In the genomic region with DNA sequence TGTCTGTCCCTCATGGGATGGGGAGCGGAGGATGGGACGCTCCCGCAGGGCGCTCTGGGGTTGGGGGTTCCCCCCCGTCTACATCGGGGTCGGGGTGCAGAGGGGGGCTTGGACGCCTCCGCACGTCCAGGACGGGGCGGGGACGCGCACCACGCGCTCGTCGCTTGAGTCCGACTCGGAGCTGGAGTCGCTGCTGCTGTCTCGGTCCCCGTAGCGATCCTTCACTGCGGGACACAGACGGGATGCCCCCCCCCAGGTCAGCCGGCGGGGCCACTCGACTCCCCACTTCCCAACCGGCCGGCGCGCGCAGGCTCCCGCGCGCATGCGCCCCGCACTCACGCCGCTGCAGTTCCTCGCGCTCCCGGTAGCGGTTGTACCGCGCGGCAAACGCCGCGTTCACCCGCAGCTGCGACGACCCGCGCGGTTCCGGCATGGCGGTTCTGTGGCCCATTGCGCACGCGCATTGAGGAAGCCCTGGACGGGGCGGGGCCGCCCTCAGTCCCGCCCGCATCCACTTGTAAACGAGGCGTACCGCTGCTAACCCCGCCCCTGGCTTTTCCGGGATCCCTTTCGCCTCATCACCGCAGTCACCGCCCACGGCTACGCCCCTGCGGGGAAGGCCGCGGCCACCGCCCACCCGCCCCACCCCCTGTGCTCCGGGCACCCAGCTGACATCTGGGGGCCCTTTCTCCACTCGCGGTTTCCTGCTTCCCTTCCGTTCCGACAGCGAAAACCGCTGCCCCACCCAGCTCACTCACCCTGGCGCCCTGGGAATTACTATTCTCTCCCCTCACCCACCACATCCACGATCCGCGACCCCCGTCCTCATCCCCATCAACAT, we compare ENCODE assay signal across 8 cellular contexts. TPM values are rescaled to one million over a fixed set of nuclear protein-coding genes. Genes with fewer than 3 reads are reported as not detected.
DNase-seq lines count a peak whose midpoint lies in the region; ATAC-seq and TF ChIP-seq lines count a peak whose summit lies in the region.

A gene (minus strand): TSS at position 444 of the 841 bp plus-strand sequence. CDS start 11 bp downstream, at position 433.

- peak within 1 kb of the TSS; percentile 85 for H3K27ac ChIP-seq in angular gyrus (ENCODE audit: low read depth, low read length)
- H3K27ac ChIP-seq in right cardiac atrium (ENCODE audit: low read length): peak within 1 kb of the TSS; percentile 72
- peak within 1 kb of the TSS; percentile 82 to 92 for H3K27ac ChIP-seq in uterus

- intact Hi-C loops in right cardiac atrium (cut with DNase I): loop anchor here in 1 of 4 donors (10.0 kb wide), 1 partner anchor 61 kb away; a partner anchor contains a TSS
- intact Hi-C loops in uterus (cut with DNase I; ENCODE audit: low total_unique reads): no loop called here

- TF ChIP-seq CTCF in uterus (IDR thresholded peaks at IDR 0.05): peak in 2 of 4 experiments; percentile 47 to 70

- H3K9me3 ChIP-seq in right cardiac atrium (ENCODE audit: control insufficient read depth, low read length) (no peaks in the 10 kb centered on the region), uterus (no peaks in the 10 kb centered on the region)

- DNase-seq in NCI-H187 treated with DMSO at 0.1 percent for 48 hours (lab: John Stamatoyannopoulos, UW) (peak; percentile 40), T-helper 2 cell (peak; percentile 93 to 99 (median 98)), right cardiac atrium (peak; percentile 99 to 100 (median 100)), putamen (ENCODE audit: low spot score) (peak; percentile 97), uterus (peak; percentile 99)

- peak; percentile 38 for ATAC-seq in HG02938 (IDR thresholded peaks at IDR 0.05; ENCODE audit: unreplicated experiment)
- peak; percentile 89 for ATAC-seq in right cardiac atrium

- H3K36me3 ChIP-seq in uterus: no peaks in the 10 kb centered on the region

- H3K4me1 ChIP-seq in right cardiac atrium (ENCODE audit: control insufficient read depth, insufficient read depth, low read length) (no peaks in the 10 kb centered on the region), uterus (peaks cover 5 to 16% of the 10 kb centered on the region in 2 donors)

- peak within 1 kb of the TSS; percentile 51 for H3K4me3 ChIP-seq in right cardiac atrium (ENCODE audit: low read length)
- peak within 1 kb of the TSS; percentile 71 to 84 for H3K4me3 ChIP-seq in uterus

- WGBS in right cardiac atrium: under 1% methylated on average over 94 of the region's 94 CpGs

- TF ChIP-seq POLR2A in GM15510 (IDR thresholded peaks at IDR 0.05; ENCODE audit: borderline replicate concordance, extremely low read depth, insufficient read length): peak; percentile 80
- peak; percentile 83 to 96 for TF ChIP-seq POLR2A in uterus (IDR thresholded peaks at IDR 0.05)

- H3K27me3 ChIP-seq in right cardiac atrium (ENCODE audit: control insufficient read depth, insufficient read depth) (no peaks in the 10 kb centered on the region), uterus (no peaks in the 10 kb centered on the region)

RNA-seq across cellular contexts. Expression of the gene that starts here (rescaled TPM):
- 10 to 100 TPM; 10.5 to 13.0 (median 12.1) TPM for total RNA-seq in right cardiac atrium
- 9.3 TPM for polyA plus RNA-seq in right cardiac atrium
- 100 to 1,000 TPM in 1 of 4 donors, 10 to 100 TPM in 2, 1 to 10 TPM in 1; 9.0 to 152 (median 27.6) TPM for total RNA-seq in uterus

Comparison
In these comparisons a context has a peak if more than half of its experiments do, and no peak if none do; other contexts are left out.
1. Peak in every context shown above with its lines: DNase-seq, ATAC-seq, H3K4me3 ChIP-seq and H3K27ac ChIP-seq.
2. DNase-seq: peak in every context shown above with its lines; median percentile 100 in right cardiac atrium; 99 in uterus; 98 in T-helper 2 cell; 97 in putamen; 40 in NCI-H187 treated with DMSO at 0.1 percent for 48 hours.